ENCODE assay signal across 24 cellular contexts in genomic region chr5:148542812-148543211, GRCh38.
A peak's percentile ranks its signal among the peaks of the same experiment; 100 is the strongest.
DNase-seq lines count a peak whose midpoint lies in the region; ATAC-seq, FAIRE-seq and TF ChIP-seq lines count a peak whose summit lies in the region.
"Had no signal": no experiment of that assay in that cellular context is flagged by ENCODE, and none has a peak within 500 bp of the region (broad histone marks: within the 10 kb centered on the region; RNA-seq: fewer than 3 reads in every experiment).

No MANE protein-coding gene starts in this region.

- no peak for FAIRE-seq in K562 (lab: Jason Lieb, UNC)
- FAIRE-seq: A549 had no signal

- H3K9me1 ChIP-seq in K562 (ENCODE audit: control insufficient read depth, insufficient read depth, low read length), result no peaks in the 10 kb centered on the region

- no peak for TF ChIP-seq EP300 in K562 (IDR thresholded peaks at IDR 0.05; ENCODE audit: low read length)

- BruUV-seq in K562 (replicated peaks; lab: Mats Ljungman, UMichigan), result no TSS peak

- WGBS in K562 (ENCODE audit: insufficient coverage, low coverage, missing lambda C conversion rate), result 17% methylated on average over 1 of the region's 1 CpG
- WGBS in heart left ventricle, 4 donors, result 77 to 88% (median 81%) methylated on average over 1 of the region's 1 CpG

- H3K27ac Mint-ChIP-seq in activated CD4-positive, alpha-beta memory T cell treated with anti-CD3 and anti-CD28 coated beads, Interleukin-2, amount 10 ng/mL, durations not matched to agents 7 days and 5 days, result no peak overlapping the region
- H3K27ac Mint-ChIP-seq: activated CD4-positive, alpha-beta T cell treated with anti-CD3 and anti-CD28 coated beads, Interleukin-2, amount 10 ng/mL, durations not matched to agents 7 days and 5 days; activated naive CD8-positive, alpha-beta T cell treated with anti-CD3 and anti-CD28 coated beads, Interleukin-2, amount 10 ng/mL, durations not matched to agents 7 days and 5 days; activated T-helper 2 cell treated with anti-CD3 and anti-CD28 coated beads, Interferon-gamma antibody, Interleukin-2, Interleukin-4, amounts not matched to agents 10 μg/mL and 5 μg/mL and 100 μg/mL, durations not matched to agents 14 hours and 24 hours and 36 hours; CD14-positive monocyte; mesothelial cell of epicardium; natural killer cell treated with Interleukin-12 subunit alpha and Interleukin-12 subunit beta and Interleukin-15 and Interleukin-18, amount 100 ng/mL, for 72 hours; T-cell had no signal

- in situ Hi-C loops in K562 (cut with MboI), result no loop called here

- H3K9me3 Mint-ChIP-seq in activated CD4-positive, alpha-beta memory T cell treated with anti-CD3 and anti-CD28 coated beads, Interleukin-2, amount 10 ng/mL, durations not matched to agents 7 days and 5 days, result no peaks in the 10 kb centered on the region
- H3K9me3 Mint-ChIP-seq: activated CD4-positive, alpha-beta T cell treated with anti-CD3 and anti-CD28 coated beads, Interleukin-2, amount 10 ng/mL, durations not matched to agents 7 days and 5 days had no signal

- no peaks in the 10 kb centered on the region for H3K36me3 ChIP-seq in K562 (ENCODE audit: control insufficient read depth, insufficient read depth, low read length)
- H3K36me3 ChIP-seq in heart left ventricle, result no peaks in the 10 kb centered on the region
- H3K36me3 ChIP-seq: HAP-1, left lung, stomach had no signal

- DNase-seq in AG09319 (ENCODE audit: extremely low read depth, low read depth) (peak; percentile 2), HFF-Myc (ENCODE audit: extremely low read depth, low read depth) (peak; percentile 32), K562 (ENCODE audit: extremely low read depth in 1 of 4, low spot score in 3 of 4) (peak in 1 of 4 experiments; percentile 11), iris pigment epithelial cell (ENCODE audit: low read depth) (peak; percentile 1), NCI-H1105 (lab: John Stamatoyannopoulos, UW) (no peak), cerebellar cortex (ENCODE audit: low spot score) (no peak), heart left ventricle (no peak)
- no peak for DNase-seq in activated CD4-positive, alpha-beta memory T cell treated with anti-CD3 and anti-CD28 coated beads, Interleukin-2, amount 10 ng/mL, durations not matched to agents 7 days and 5 days
- DNase-seq: activated CD4-positive, alpha-beta T cell treated with anti-CD3 and anti-CD28 coated beads, Interleukin-2, amount 10 ng/mL, durations not matched to agents 7 days and 5 days; activated naive CD8-positive, alpha-beta T cell treated with anti-CD3 and anti-CD28 coated beads, Interleukin-2, amount 10 ng/mL, durations not matched to agents 7 days and 5 days; cortex of kidney; left lung; NCI-H2081 treated with DMSO at 0.1 percent for 48 hours; OCI-M1; right cardiac atrium; stomach; T-cell had no signal

- H3K9me3 ChIP-seq in K562 (replicated peaks; ENCODE audit: control insufficient read depth, insufficient read depth, low read depth, low read length) (no peaks in the 10 kb centered on the region), heart left ventricle (peaks cover 0 to 8% (median 4%) of the 10 kb centered on the region in 12 donors)
- H3K9me3 ChIP-seq: A549, HAP-1, left lung, stomach had no signal

- TF ChIP-seq POLR2A in K562 (conservative IDR thresholded peaks at IDR 0.05) (no peak), heart left ventricle (IDR thresholded peaks at IDR 0.05) (no peak)

- H3K4me3 Mint-ChIP-seq in activated CD4-positive, alpha-beta memory T cell treated with anti-CD3 and anti-CD28 coated beads, Interleukin-2, amount 10 ng/mL, durations not matched to agents 7 days and 5 days, result no peak overlapping the region
- H3K4me3 Mint-ChIP-seq: activated CD4-positive, alpha-beta T cell treated with anti-CD3 and anti-CD28 coated beads, Interleukin-2, amount 10 ng/mL, durations not matched to agents 7 days and 5 days; activated naive CD8-positive, alpha-beta T cell treated with anti-CD3 and anti-CD28 coated beads, Interleukin-2, amount 10 ng/mL, durations not matched to agents 7 days and 5 days; CD14-positive monocyte; mesothelial cell of epicardium; natural killer cell treated with Interleukin-12 subunit alpha and Interleukin-12 subunit beta and Interleukin-15 and Interleukin-18, amount 100 ng/mL, for 72 hours; T-cell had no signal

- no peak for TF ChIP-seq RAD21 in K562 (CRISPR knock-in tag; conservative IDR thresholded peaks at IDR 0.05 in 1 of 2, IDR thresholded peaks at IDR 0.05 in 1 of 2)

- H3K27ac ChIP-seq in K562 (ENCODE audit: extremely low read depth, low read depth, low read length) (no peak overlapping the region), heart left ventricle (no peak overlapping the region)
- H3K27ac ChIP-seq: A549, left lung, parathyroid adenoma, stomach had no signal

- H3K27me3 ChIP-seq in K562 (ENCODE audit: control insufficient read depth in 2 of 2, insufficient read depth in 2 of 2, low read length in 2 of 2) (no peaks in the 10 kb centered on the region), heart left ventricle (no peaks in the 10 kb centered on the region)
- H3K27me3 ChIP-seq: left lung, stomach had no signal

- H2AFZ ChIP-seq in K562 (ENCODE audit: low read depth, low read length), result peak overlapping the region; percentile 8; the same call in 1 of the 2 replicates
- H2AFZ ChIP-seq: parathyroid adenoma had no signal

- H3K4me3 ChIP-seq in HFF-Myc (replicated peaks; ENCODE audit: low read depth, low read length) (no peak overlapping the region), K562 (no peak overlapping the region), heart left ventricle (no peak overlapping the region)
- H3K4me3 ChIP-seq: A549, HAP-1, left lung, stomach had no signal

- intact Hi-C loops in K562 (cut with micrococcal nuclease), result no loop called here
- intact Hi-C loops in heart left ventricle (cut with DNase I), result no loop called here

- POLR2A ChIA-PET in K562 (lab: Yijun Ruan, JAX), result no interaction called here
- POLR2A ChIA-PET in activated CD4-positive, alpha-beta memory T cell treated with anti-CD3 and anti-CD28 coated beads, Interleukin-2, amount 10 ng/mL, durations not matched to agents 7 days and 5 days (lab: Charles Lee), result no interaction called here

- H3K36me3 Mint-ChIP-seq in activated CD4-positive, alpha-beta memory T cell treated with anti-CD3 and anti-CD28 coated beads, Interleukin-2, amount 10 ng/mL, durations not matched to agents 7 days and 5 days (ENCODE audit: low read depth), result no peaks in the 10 kb centered on the region
- H3K36me3 Mint-ChIP-seq: activated naive CD8-positive, alpha-beta T cell treated with anti-CD3 and anti-CD28 coated beads, Interleukin-2, amount 10 ng/mL, durations not matched to agents 7 days and 5 days; CD14-positive monocyte; natural killer cell treated with Interleukin-12 subunit alpha and Interleukin-12 subunit beta and Interleukin-15 and Interleukin-18, amount 100 ng/mL, for 72 hours; T-cell had no signal

- CTCF ChIA-PET in K562 (lab: Yijun Ruan, JAX; ENCODE audit: low intra/inter-chr PET ratio), result no interaction called here
- CTCF ChIA-PET in activated CD4-positive, alpha-beta memory T cell treated with anti-CD3 and anti-CD28 coated beads, Interleukin-2, amount 10 ng/mL, durations not matched to agents 7 days and 5 days (lab: Charles Lee), result no interaction called here

- H3K79me2 ChIP-seq in K562 (ENCODE audit: control insufficient read depth, insufficient read depth, low read length), result no peaks in the 10 kb centered on the region
- H3K79me2 ChIP-seq: parathyroid adenoma had no signal

- H3K9ac ChIP-seq in K562 (ENCODE audit: insufficient read depth in 1 of 2, low read depth in 2 of 2, low read length in 2 of 2), result no peak overlapping the region
- H3K9ac ChIP-seq: parathyroid adenoma had no signal

- TF ChIP-seq CTCF in AG09319 (IDR thresholded peaks at IDR 0.05; ENCODE audit: low read depth, low read length), result no peak
- no peak for TF ChIP-seq CTCF in HFF-Myc (IDR thresholded peaks at IDR 0.05; ENCODE audit: low read depth, low read length, missing control alignments)
- TF ChIP-seq CTCF in K562 (IDR thresholded peaks at IDR 0.05 in 2 of 3, conservative IDR thresholded peaks at IDR 0.05 in 1 of 3; ENCODE audit: insufficient read depth in 2 of 3, low read depth in 1 of 3, low read length in 3 of 3), result no peak
- no peak for TF ChIP-seq CTCF in heart left ventricle (IDR thresholded peaks at IDR 0.05)

- H3K4me1 Mint-ChIP-seq in activated CD4-positive, alpha-beta memory T cell treated with anti-CD3 and anti-CD28 coated beads, Interleukin-2, amount 10 ng/mL, durations not matched to agents 7 days and 5 days, result no peaks in the 10 kb centered on the region
- H3K4me1 Mint-ChIP-seq: activated CD4-positive, alpha-beta T cell treated with anti-CD3 and anti-CD28 coated beads, Interleukin-2, amount 10 ng/mL, durations not matched to agents 7 days and 5 days; activated naive CD8-positive, alpha-beta T cell treated with anti-CD3 and anti-CD28 coated beads, Interleukin-2, amount 10 ng/mL, durations not matched to agents 7 days and 5 days; CD14-positive monocyte; T-cell had no signal

- ATAC-seq in K562 (peak; percentile 41; the same call in 1 of the 3 replicates), heart left ventricle (no peak)
- ATAC-seq: A549; left lung; natural killer cell treated with Interleukin-12 subunit alpha and Interleukin-12 subunit beta and Interleukin-15 and Interleukin-18, amount 100 ng/mL, for 72 hours; right cardiac atrium; T-cell had no signal

- H4K20me1 ChIP-seq in K562 (replicated peaks; ENCODE audit: control insufficient read depth, insufficient read depth, low read length), result no peaks in the 10 kb centered on the region

- H3K4me2 ChIP-seq in K562 (ENCODE audit: insufficient read depth, low read length), result no peak overlapping the region
- H3K4me2 ChIP-seq: A549 had no signal

- no peaks in the 10 kb centered on the region for H3K27me3 Mint-ChIP-seq in activated CD4-positive, alpha-beta memory T cell treated with anti-CD3 and anti-CD28 coated beads, Interleukin-2, amount 10 ng/mL, durations not matched to agents 7 days and 5 days

- H3K4me1 ChIP-seq in K562 (replicated peaks in 1 of 2; ENCODE audit: control insufficient read depth in 2 of 2, insufficient read depth in 2 of 2, low read length in 2 of 2), result peaks cover 0 to 3% of the 10 kb centered on the region in 2 experiments; a peak in 1 of 5 replicates
- peaks cover 0 to 5% (median 0%) of the 10 kb centered on the region in 12 donors for H3K4me1 ChIP-seq in heart left ventricle
- H3K4me1 ChIP-seq: A549, HAP-1, left lung, parathyroid adenoma, stomach had no signal

TF ChIP-seq in K562, 482 proteins besides CTCF, POLR2A, EP300 and RAD21 (continues in another document):
- TF ChIP-seq MAZ (CRISPR knock-in tag; conservative IDR thresholded peaks at IDR 0.05 in 1 of 2, IDR thresholded peaks at IDR 0.05 in 1 of 2), result no peak
- TF ChIP-seq LARP7 (IDR thresholded peaks at IDR 0.05), result no peak
- TF ChIP-seq KLF10 (CRISPR knock-in tag; IDR thresholded peaks at IDR 0.05), result no peak
- TF ChIP-seq SNRNP70 (optimal IDR thresholded peaks at IDR 0.05; ENCODE audit: low read depth, low read length), result no peak

Comparison
In these comparisons a context has a peak if more than half of its experiments do, and no peak if none do; other contexts are left out.
1. DNase-seq: peak in AG09319 (single experiment), HFF-Myc (single experiment) and iris pigment epithelial cell (single experiment); none in NCI-H1105 (single experiment), cerebellar cortex (single experiment), activated CD4-positive, alpha-beta memory T cell treated with anti-CD3 and anti-CD28 coated beads, Interleukin-2, amount 10 ng/mL, durations not matched to agents 7 days and 5 days (single experiment) and heart left ventricle (0 of 5).